ENCODE assay signal across 8 cellular contexts in the genomic region with DNA sequence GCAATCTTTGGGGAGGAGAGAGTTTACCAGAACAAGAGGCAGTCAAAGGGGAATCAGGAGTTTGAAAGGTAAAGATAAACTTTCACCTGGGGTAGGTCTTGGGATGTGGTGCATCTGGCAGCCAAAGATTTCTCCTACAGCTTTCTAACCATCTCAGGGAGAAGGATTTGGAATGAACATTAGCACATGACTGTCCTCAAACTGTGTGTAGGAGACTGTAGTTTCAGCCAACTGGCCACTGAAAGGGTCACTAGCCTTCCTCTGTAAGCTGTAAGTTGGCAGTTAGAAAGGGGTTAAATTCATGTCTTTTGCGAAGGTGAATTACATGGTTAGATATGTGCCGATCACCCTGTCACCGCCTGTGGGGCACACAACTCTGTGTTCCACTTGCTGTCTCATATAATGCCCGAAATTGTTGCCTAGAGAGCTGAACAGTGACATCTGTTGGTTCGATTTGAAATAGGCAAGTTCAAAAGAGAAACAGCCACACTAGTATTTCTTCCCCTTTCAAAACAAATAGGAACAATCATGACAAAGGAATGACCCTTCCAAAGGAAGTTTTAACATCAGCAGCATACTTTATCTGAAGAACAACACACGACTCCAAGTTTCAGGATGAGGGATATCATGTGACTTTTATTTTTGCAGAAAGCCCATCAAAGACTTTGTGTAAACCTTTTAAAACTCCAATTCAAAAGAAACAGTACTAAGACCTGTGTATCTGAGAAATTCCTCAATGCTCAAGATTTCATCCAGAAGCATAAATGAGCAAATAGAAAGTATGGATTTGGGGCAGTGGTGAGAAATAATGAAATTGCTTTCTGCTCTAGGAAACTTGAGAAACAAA.
DNase-seq lines count a peak whose midpoint lies in the region; ATAC-seq lines count a peak whose summit lies in the region.

No MANE protein-coding gene starts in this region.

- peak; percentile 87 for ATAC-seq in GM18499 (IDR thresholded peaks at IDR 0.05; ENCODE audit: insufficient read depth, unreplicated experiment)
- peak; percentile 69 for ATAC-seq in HG02840 (IDR thresholded peaks at IDR 0.05; ENCODE audit: low FRiP score, unreplicated experiment)

- DNase-seq in AG08395 (ENCODE audit: low spot score) (peak; percentile 61), NCI-H1105 (lab: John Stamatoyannopoulos, UW) (peak; percentile 58), SW 1271 (lab: John Stamatoyannopoulos, UW) (peak; percentile 27 to 73), kidney tubule cell (ENCODE audit: low spot score) (peak; percentile 86)
- peak; percentile 27 for DNase-seq in central memory CD4-positive, alpha-beta T cell
- peak in 2 of 3 donors; percentile 5 to 16 for DNase-seq in stimulated activated CD4-positive, alpha-beta T cell treated with anti-CD3 and anti-CD28 coated beads, TNF-alpha, amount 100 ng/mL, for 48 hours (ENCODE audit: low read depth in 3 of 3)

Comparison
In these comparisons a context has a peak if more than half of its experiments do, and no peak if none do; other contexts are left out.
1. Peak in every context shown above with its lines: DNase-seq and ATAC-seq.
2. DNase-seq: peak in every context shown above with its lines; median percentile 86 in kidney tubule cell; 61 in AG08395; 58 in NCI-H1105; 50 in SW 1271; 27 in central memory CD4-positive, alpha-beta T cell; 10 in stimulated activated CD4-positive, alpha-beta T cell treated with anti-CD3 and anti-CD28 coated beads, TNF-alpha, amount 100 ng/mL, for 48 hours.